In genomic region chr12:104276192-104277131, GRCh38 we compare ENCODE assay signal across 8 cellular contexts. TPM values are rescaled to one million over a fixed set of nuclear protein-coding genes. Genes with fewer than 3 reads are reported as not detected.
DNase-seq lines count a peak whose midpoint lies in the region; ATAC-seq lines count a peak whose summit lies in the region.

No MANE protein-coding gene starts in this region.

- H3K27me3 Mint-ChIP-seq in activated T-cell treated with anti-CD3 and anti-CD28 coated beads, Interleukin-2, amount 50 U/mL, for 4 hours (ENCODE audit: low read depth): no peaks in the 10 kb centered on the region

- ATAC-seq in activated T-cell treated with anti-CD3 and anti-CD28 coated beads, Interleukin-2, amount 50 U/mL, for 4 hours: no peak
- ATAC-seq in HG03342 (IDR thresholded peaks at IDR 0.05; ENCODE audit: unreplicated experiment): peak; percentile 86

- H3K9me3 Mint-ChIP-seq in activated T-cell treated with anti-CD3 and anti-CD28 coated beads, Interleukin-2, amount 50 U/mL, for 4 hours: no peaks in the 10 kb centered on the region

- peak overlapping the region; percentile 50 for H3K4me3 Mint-ChIP-seq in activated T-cell treated with anti-CD3 and anti-CD28 coated beads, Interleukin-2, amount 50 U/mL, for 4 hours

- no peak for DNase-seq in activated T-cell treated with anti-CD3 and anti-CD28 coated beads, Interleukin-2, amount 50 U/mL, for 4 hours
- no peak for DNase-seq in activated T-cell treated with anti-CD3 and anti-CD28 coated beads, Interleukin-2, amount 50 U/mL, for 1 hour
- DNase-seq in NOMO-1 treated with dmso at 0.1 percent for 144 hours (lab: John Stamatoyannopoulos, UW; ENCODE audit: unreplicated experiment) (peak; percentile 39), glomerular visceral epithelial cell (ENCODE audit: extremely low spot score) (peak; percentile 96), posterior cingulate gyrus (no peak), cerebellum (ENCODE audit: low spot score) (no peak), RKO (ENCODE audit: low spot score) (no peak)

- intact Hi-C loops in posterior cingulate gyrus (cut with DNase I): no loop called here

- H3K36me3 Mint-ChIP-seq in activated T-cell treated with anti-CD3 and anti-CD28 coated beads, Interleukin-2, amount 50 U/mL, for 4 hours (ENCODE audit: insufficient read depth): no peaks in the 10 kb centered on the region

- H3K4me1 Mint-ChIP-seq in activated T-cell treated with anti-CD3 and anti-CD28 coated beads, Interleukin-2, amount 50 U/mL, for 4 hours (ENCODE audit: low read depth): peaks cover 12% of the 10 kb centered on the region

RNA-seq across cellular contexts. Expression of gene EID3, which starts 27.1 kb away (rescaled TPM):
- 1 to 10 TPM; 5.0 to 6.2 (median 5.5) TPM for total RNA-seq in activated T-cell treated with anti-CD3 and anti-CD28 coated beads, Interleukin-2, amount 50 U/mL, for 4 hours
- total RNA-seq in cerebellum: 8.5 TPM

Comparison
In these comparisons a context has a peak if more than half of its experiments do, and no peak if none do; other contexts are left out.
1. DNase-seq: peak in NOMO-1 treated with dmso at 0.1 percent for 144 hours (single experiment) and glomerular visceral epithelial cell (single experiment); none in activated T-cell treated with anti-CD3 and anti-CD28 coated beads, Interleukin-2, amount 50 U/mL, for 4 hours (single experiment), activated T-cell treated with anti-CD3 and anti-CD28 coated beads, Interleukin-2, amount 50 U/mL, for 1 hour (single experiment), posterior cingulate gyrus (0 of 10), cerebellum (single experiment) and RKO (single experiment).